8 cellular contexts compared by ENCODE assay signal in genomic region chr9:706606-707451, GRCh38.
DNase-seq lines count a peak whose midpoint lies in the region; ATAC-seq, FAIRE-seq and TF ChIP-seq lines count a peak whose summit lies in the region.

No MANE protein-coding gene starts in this region.

- H3K27me3 Mint-ChIP-seq in activated naive CD4-positive, alpha-beta T cell treated with anti-CD3 and anti-CD28 coated beads, Interleukin-2, amount 10 ng/mL, durations not matched to agents 7 days and 5 days = peaks cover 10% of the 10 kb centered on the region
- peaks cover 7 to 12% of the 10 kb centered on the region in 2 donors for H3K27me3 Mint-ChIP-seq in natural killer cell treated with Interleukin-12 subunit alpha and Interleukin-12 subunit beta and Interleukin-15 and Interleukin-18, amount 100 ng/mL, for 72 hours

- H3K36me3 Mint-ChIP-seq in activated naive CD4-positive, alpha-beta T cell treated with anti-CD3 and anti-CD28 coated beads, Interleukin-2, amount 10 ng/mL, durations not matched to agents 7 days and 5 days = peaks cover 7% of the 10 kb centered on the region
- H3K36me3 Mint-ChIP-seq in natural killer cell treated with Interleukin-12 subunit alpha and Interleukin-12 subunit beta and Interleukin-15 and Interleukin-18, amount 100 ng/mL, for 72 hours = no peaks in the 10 kb centered on the region

- H3K4me3 ChIP-seq in NT2/D1 (ENCODE audit: insufficient read length, low read depth) = peak overlapping the region; percentile 61
- peak overlapping the region; percentile 37 to 57 (median 48) for H3K4me3 ChIP-seq in upper lobe of left lung

- ATAC-seq in GM19372 (IDR thresholded peaks at IDR 0.05; ENCODE audit: low read depth, unreplicated experiment) = peak; percentile 52
- peak; percentile 75 to 78 for ATAC-seq in natural killer cell treated with Interleukin-12 subunit alpha and Interleukin-12 subunit beta and Interleukin-15 and Interleukin-18, amount 100 ng/mL, for 72 hours
- ATAC-seq in upper lobe of left lung (ENCODE audit: low FRiP score in 2 of 2) = peak; percentile 70 to 90
- no peak for ATAC-seq in HG03469 (IDR thresholded peaks at IDR 0.05; ENCODE audit: unreplicated experiment)

- H3K4me3 Mint-ChIP-seq in activated naive CD4-positive, alpha-beta T cell treated with anti-CD3 and anti-CD28 coated beads, Interleukin-2, amount 10 ng/mL, durations not matched to agents 7 days and 5 days = peak overlapping the region; percentile 82
- H3K4me3 Mint-ChIP-seq in natural killer cell treated with Interleukin-12 subunit alpha and Interleukin-12 subunit beta and Interleukin-15 and Interleukin-18, amount 100 ng/mL, for 72 hours = peak overlapping the region; percentile 96

- H3K36me3 ChIP-seq in NT2/D1 (ENCODE audit: insufficient read depth, insufficient read length, low read length) (peaks cover 15% of the 10 kb centered on the region), upper lobe of left lung (peaks cover 0 to 11% (median 5%) of the 10 kb centered on the region in 4 donors)

- TF ChIP-seq CTCF in upper lobe of left lung (IDR thresholded peaks at IDR 0.05) = no peak

- H3K27ac Mint-ChIP-seq in activated naive CD4-positive, alpha-beta T cell treated with anti-CD3 and anti-CD28 coated beads, Interleukin-2, amount 10 ng/mL, durations not matched to agents 7 days and 5 days = peak overlapping the region; percentile 55
- H3K27ac Mint-ChIP-seq in natural killer cell treated with Interleukin-12 subunit alpha and Interleukin-12 subunit beta and Interleukin-15 and Interleukin-18, amount 100 ng/mL, for 72 hours = peak overlapping the region; percentile 47 to 73

- no peak for TF ChIP-seq POLR2A in upper lobe of left lung (IDR thresholded peaks at IDR 0.05)

- no peak for DNase-seq in NT2/D1 (ENCODE audit: low read depth, low spot score)
- peak; percentile 60 for DNase-seq in activated naive CD4-positive, alpha-beta T cell treated with anti-CD3 and anti-CD28 coated beads, Interleukin-2, amount 10 ng/mL, durations not matched to agents 7 days and 5 days
- DNase-seq in frontal cortex (ENCODE audit: low spot score in 2 of 2) = peak; percentile 48 to 50
- no peak for DNase-seq in natural killer cell treated with Interleukin-12 subunit alpha and Interleukin-12 subunit beta and Interleukin-15 and Interleukin-18, amount 100 ng/mL, for 72 hours (ENCODE audit: low spot score)
- peak; percentile 79 to 91 for DNase-seq in upper lobe of left lung
- DNase-seq in GDM1 (lab: John Stamatoyannopoulos, UW) = no peak

- no peaks in the 10 kb centered on the region for H3K9me3 Mint-ChIP-seq in activated naive CD4-positive, alpha-beta T cell treated with anti-CD3 and anti-CD28 coated beads, Interleukin-2, amount 10 ng/mL, durations not matched to agents 7 days and 5 days
- no peaks in the 10 kb centered on the region for H3K9me3 Mint-ChIP-seq in natural killer cell treated with Interleukin-12 subunit alpha and Interleukin-12 subunit beta and Interleukin-15 and Interleukin-18, amount 100 ng/mL, for 72 hours

- WGBS in upper lobe of left lung, 2 donors = 2 to 9% methylated on average over 31 to 33 of the region's 51 CpGs

- H3K9me3 ChIP-seq in NT2/D1 (ENCODE audit: insufficient read depth, low read length) (no peaks in the 10 kb centered on the region), upper lobe of left lung (no peaks in the 10 kb centered on the region)

- H3K4me1 Mint-ChIP-seq in activated naive CD4-positive, alpha-beta T cell treated with anti-CD3 and anti-CD28 coated beads, Interleukin-2, amount 10 ng/mL, durations not matched to agents 7 days and 5 days = peaks cover 20% of the 10 kb centered on the region
- H3K4me1 Mint-ChIP-seq in natural killer cell treated with Interleukin-12 subunit alpha and Interleukin-12 subunit beta and Interleukin-15 and Interleukin-18, amount 100 ng/mL, for 72 hours (ENCODE audit: low read depth in 2 of 2) = peaks cover 5 to 10% of the 10 kb centered on the region in 2 donors

- H3K4me1 ChIP-seq in NT2/D1 (ENCODE audit: insufficient read depth, insufficient read length) = no peaks in the 10 kb centered on the region
- peaks cover 17 to 26% (median 19%) of the 10 kb centered on the region in 4 donors for H3K4me1 ChIP-seq in upper lobe of left lung

- CTCF ChIA-PET in activated naive CD4-positive, alpha-beta T cell treated with anti-CD3 and anti-CD28 coated beads, Interleukin-2, amount 10 ng/mL, durations not matched to agents 7 days and 5 days (lab: Charles Lee) = interaction anchor here (0.7 to 1.0 kb wide), 2 partner anchors 57 to 161 kb away, joined by 3 to 4 read pairs; no protein-coding TSS in a partner anchor

- TF ChIP-seq EP300 in upper lobe of left lung (IDR thresholded peaks at IDR 0.05) = no peak

- no peak for FAIRE-seq in frontal cortex (lab: Jason Lieb, UNC)

- H3K27me3 ChIP-seq in NT2/D1 (ENCODE audit: insufficient read depth, insufficient read length) = no peaks in the 10 kb centered on the region
- H3K27me3 ChIP-seq in upper lobe of left lung = no peaks in the 10 kb centered on the region

- H3K9ac ChIP-seq in NT2/D1 (ENCODE audit: insufficient read length, low read depth) = peak overlapping the region; percentile 81

- peak overlapping the region; percentile 33 to 79 (median 52) for H3K27ac ChIP-seq in upper lobe of left lung

Comparison
In these comparisons a context has a peak if more than half of its experiments do, and no peak if none do; other contexts are left out.
1. DNase-seq: peak in activated naive CD4-positive, alpha-beta T cell treated with anti-CD3 and anti-CD28 coated beads, Interleukin-2, amount 10 ng/mL, durations not matched to agents 7 days and 5 days (single experiment), frontal cortex (2 of 2) and upper lobe of left lung (2 of 2); none in NT2/D1 (single experiment), natural killer cell treated with Interleukin-12 subunit alpha and Interleukin-12 subunit beta and Interleukin-15 and Interleukin-18, amount 100 ng/mL, for 72 hours (single experiment) and GDM1 (single experiment).